ENCODE assay signal across 2 cellular contexts in the genomic region with DNA sequence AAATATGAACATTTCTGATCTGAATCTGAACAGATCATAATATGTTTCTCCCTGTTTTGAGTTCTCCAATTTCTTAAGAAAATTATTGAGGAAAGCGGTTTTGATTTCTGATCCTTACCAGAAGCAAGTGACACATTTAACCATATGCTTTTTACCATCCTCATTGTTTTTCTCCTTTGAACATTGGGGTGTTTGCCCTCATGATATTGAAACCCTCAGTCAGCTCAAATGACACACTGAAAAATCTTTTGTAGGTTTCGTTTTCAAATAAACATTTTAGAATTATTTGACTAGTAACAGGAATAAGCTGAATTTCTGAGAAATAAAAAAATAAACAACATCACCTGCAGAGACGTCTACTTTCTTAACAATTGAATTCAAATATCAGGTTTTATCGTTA.
TF ChIP-seq lines count a peak whose summit lies in the region.

No MANE protein-coding gene starts in this region.

TF ChIP-seq in SK-N-SH, 30 proteins besides CTCF, POLR2A, EP300 and RAD21 (continued from another document):
- TF ChIP-seq, protein P1, sequence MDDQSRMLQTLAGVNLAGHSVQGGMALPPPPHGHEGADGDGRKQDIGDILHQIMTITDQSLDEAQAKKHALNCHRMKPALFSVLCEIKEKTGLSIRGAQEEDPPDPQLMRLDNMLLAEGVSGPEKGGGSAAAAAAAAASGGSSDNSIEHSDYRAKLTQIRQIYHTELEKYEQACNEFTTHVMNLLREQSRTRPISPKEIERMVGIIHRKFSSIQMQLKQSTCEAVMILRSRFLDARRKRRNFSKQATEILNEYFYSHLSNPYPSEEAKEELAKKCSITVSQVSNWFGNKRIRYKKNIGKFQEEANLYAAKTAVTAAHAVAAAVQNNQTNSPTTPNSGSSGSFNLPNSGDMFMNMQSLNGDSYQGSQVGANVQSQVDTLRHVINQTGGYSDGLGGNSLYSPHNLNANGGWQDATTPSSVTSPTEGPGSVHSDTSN (IDR thresholded peaks at IDR 0.05), result no peak
- TF ChIP-seq, protein P2, sequence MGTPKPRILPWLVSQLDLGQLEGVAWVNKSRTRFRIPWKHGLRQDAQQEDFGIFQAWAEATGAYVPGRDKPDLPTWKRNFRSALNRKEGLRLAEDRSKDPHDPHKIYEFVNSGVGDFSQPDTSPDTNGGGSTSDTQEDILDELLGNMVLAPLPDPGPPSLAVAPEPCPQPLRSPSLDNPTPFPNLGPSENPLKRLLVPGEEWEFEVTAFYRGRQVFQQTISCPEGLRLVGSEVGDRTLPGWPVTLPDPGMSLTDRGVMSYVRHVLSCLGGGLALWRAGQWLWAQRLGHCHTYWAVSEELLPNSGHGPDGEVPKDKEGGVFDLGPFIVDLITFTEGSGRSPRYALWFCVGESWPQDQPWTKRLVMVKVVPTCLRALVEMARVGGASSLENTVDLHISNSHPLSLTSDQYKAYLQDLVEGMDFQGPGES (IDR thresholded peaks at IDR 0.05; ENCODE audit: low read depth, low read length), result no peak
- TF ChIP-seq TAF1 (IDR thresholded peaks at IDR 0.05; ENCODE audit: borderline replicate concordance, low read depth, low read length), result no peak
- TF ChIP-seq MEF2A (IDR thresholded peaks at IDR 0.05; ENCODE audit: borderline replicate concordance, low read depth), result no peak
- no peak for TF ChIP-seq EZH2phosphoT487 (IDR thresholded peaks at IDR 0.05; ENCODE audit: borderline replicate concordance, low read depth)
- no peak for TF ChIP-seq TEAD4 (IDR thresholded peaks at IDR 0.05; ENCODE audit: borderline replicate concordance, insufficient read depth)
- TF ChIP-seq RCOR1 (IDR thresholded peaks at IDR 0.05; ENCODE audit: low read length), result no peak
- TF ChIP-seq RFX5 (IDR thresholded peaks at IDR 0.05; ENCODE audit: low read length), result no peak
- TF ChIP-seq GATA2 (CRISPR knock-in tag; IDR thresholded peaks at IDR 0.05), result no peak

TF ChIP-seq in SK-N-SH treated with all-trans-retinoic acid at 6 μM for 48 hours, 23 proteins besides CTCF, POLR2A, EP300 and RAD21 (continued from another document):
- TF ChIP-seq, protein P3, sequence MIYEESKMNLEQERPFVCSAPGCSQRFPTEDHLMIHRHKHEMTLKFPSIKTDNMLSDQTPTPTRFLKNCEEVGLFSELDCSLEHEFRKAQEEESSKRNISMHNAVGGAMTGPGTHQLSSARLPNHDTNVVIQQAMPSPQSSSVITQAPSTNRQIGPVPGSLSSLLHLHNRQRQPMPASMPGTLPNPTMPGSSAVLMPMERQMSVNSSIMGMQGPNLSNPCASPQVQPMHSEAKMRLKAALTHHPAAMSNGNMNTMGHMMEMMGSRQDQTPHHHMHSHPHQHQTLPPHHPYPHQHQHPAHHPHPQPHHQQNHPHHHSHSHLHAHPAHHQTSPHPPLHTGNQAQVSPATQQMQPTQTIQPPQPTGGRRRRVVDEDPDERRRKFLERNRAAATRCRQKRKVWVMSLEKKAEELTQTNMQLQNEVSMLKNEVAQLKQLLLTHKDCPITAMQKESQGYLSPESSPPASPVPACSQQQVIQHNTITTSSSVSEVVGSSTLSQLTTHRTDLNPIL (CRISPR knock-in tag; IDR thresholded peaks at IDR 0.05; ENCODE audit: low read depth), result no peak
- TF ChIP-seq ZNF70 (CRISPR knock-in tag; IDR thresholded peaks at IDR 0.05), result no peak
- no peak for TF ChIP-seq ZNF565 (CRISPR knock-in tag; conservative IDR thresholded peaks at IDR 0.05; ENCODE audit: low read depth)
- no peak for TF ChIP-seq SNAI2 (CRISPR knock-in tag; IDR thresholded peaks at IDR 0.05)
- TF ChIP-seq PPARA (CRISPR knock-in tag; IDR thresholded peaks at IDR 0.05; ENCODE audit: borderline replicate concordance), result no peak
- TF ChIP-seq ZC3H10 (CRISPR knock-in tag; IDR thresholded peaks at IDR 0.05), result no peak
